Comparison of ENCODE assay signal across 14 cellular contexts in genomic region chr6:157139054-157139708, GRCh38.
DNase-seq lines count a peak whose midpoint lies in the region; ATAC-seq and TF ChIP-seq lines count a peak whose summit lies in the region.
"Had no signal": no experiment of that assay in that cellular context is flagged by ENCODE, and none has a peak within 500 bp of the region (broad histone marks: within the 10 kb centered on the region; RNA-seq: fewer than 3 reads in every experiment).

No MANE protein-coding gene starts in this region.

- H3K36me3 ChIP-seq in DOHH2 (ENCODE audit: control insufficient read depth, low read length) = peaks cover 44% of the 10 kb centered on the region
- peaks cover 45% of the 10 kb centered on the region for H3K36me3 ChIP-seq in OCI-LY7 (ENCODE audit: insufficient read depth, low read length)

- intact Hi-C loops in OCI-LY7 (cut with micrococcal nuclease; ENCODE audit: unreplicated experiment) = no loop called here

- H3K9me2 ChIP-seq in DOHH2 (replicated peaks; ENCODE audit: control insufficient read depth, low read length) (no peaks in the 10 kb centered on the region), OCI-LY7 (ENCODE audit: insufficient read depth, low read length) (no peaks in the 10 kb centered on the region)

- TF ChIP-seq CTCF in DOHH2 (IDR thresholded peaks at IDR 0.05; ENCODE audit: low read depth, low read length, poor library complexity, severe bottlenecking) (peak; percentile 46), OCI-LY7 (conservative IDR thresholded peaks at IDR 0.05; ENCODE audit: low read length) (peak; percentile 58), foreskin keratinocyte (conservative IDR thresholded peaks at IDR 0.05) (peak; percentile 24)

- no peak overlapping the region for H3K4me2 ChIP-seq in DOHH2 (ENCODE audit: low read length)
- no peak overlapping the region for H3K4me2 ChIP-seq in OCI-LY7 (ENCODE audit: low read length)

- H4K20me1 ChIP-seq in DOHH2 (ENCODE audit: control insufficient read depth, insufficient read depth, low read depth, low read length) (no peaks in the 10 kb centered on the region), OCI-LY7 (ENCODE audit: insufficient read depth, low read length) (no peaks in the 10 kb centered on the region)

- ATAC-seq in foreskin keratinocyte (no peak), GM21515 (IDR thresholded peaks at IDR 0.05; ENCODE audit: unreplicated experiment) (no peak)
- no peak for ATAC-seq in activated naive CD4-positive, alpha-beta T cell treated with anti-CD3 and anti-CD28 coated beads, Interleukin-2, amount 50 U/mL, for 72 hours

- DNase-seq in 8988T = peak; percentile 70
- peak; percentile 6 for DNase-seq in OCI-LY7 (ENCODE audit: low spot score)
- no peak for DNase-seq in foreskin keratinocyte
- DNase-seq in activated naive CD4-positive, alpha-beta T cell treated with anti-CD3 and anti-CD28 coated beads, Interleukin-2, amount 50 U/mL, for 72 hours (ENCODE audit: low spot score in 2 of 2) = no peak
- no peak for DNase-seq in Ammon's horn (ENCODE audit: low spot score)
- no peak for DNase-seq in activated CD4-positive, alpha-beta T cell treated with anti-CD3 and anti-CD28 coated beads for 4 hours
- DNase-seq: activated CD4-positive, alpha-beta T cell treated with anti-CD3 and anti-CD28 coated beads, Interleukin-2, amount 50 U/mL, for 4 hours; activated gamma-delta T cell; CD4-positive, alpha-beta memory T cell; NCI-H446 treated with DMSO at 0.1 percent for 48 hours; stimulated activated CD4-positive, alpha-beta T cell treated with anti-CD3 and anti-CD28 coated beads, Interleukin-1b, Interleukin-23, amount 100 ng/mL, for 48 hours; stimulated activated naive CD4-positive, alpha-beta T cell had no signal

- H3K4me3 ChIP-seq in DOHH2 (ENCODE audit: low read length) = no peak overlapping the region
- no peak overlapping the region for H3K4me3 ChIP-seq in OCI-LY7 (ENCODE audit: low read depth, low read length, poor library complexity, severe bottlenecking)

- no peaks in the 10 kb centered on the region for H3K9me3 Mint-ChIP-seq in activated naive CD4-positive, alpha-beta T cell treated with anti-CD3 and anti-CD28 coated beads, Interleukin-2, amount 50 U/mL, for 72 hours
- H3K9me3 Mint-ChIP-seq: CD4-positive, alpha-beta memory T cell had no signal

- H3K36me3 Mint-ChIP-seq in activated naive CD4-positive, alpha-beta T cell treated with anti-CD3 and anti-CD28 coated beads, Interleukin-2, amount 50 U/mL, for 72 hours = no peaks in the 10 kb centered on the region

- H3F3A ChIP-seq in DOHH2 (ENCODE audit: control insufficient read depth, insufficient read depth) = no peaks in the 10 kb centered on the region

- H3K79me2 ChIP-seq in DOHH2 (ENCODE audit: control insufficient read depth, low read length) (no peaks in the 10 kb centered on the region), OCI-LY7 (ENCODE audit: insufficient read depth, low read depth, low read length) (no peaks in the 10 kb centered on the region)

- no peaks in the 10 kb centered on the region for H3K4me1 ChIP-seq in DOHH2 (ENCODE audit: control insufficient read depth, low read length)
- no peaks in the 10 kb centered on the region for H3K4me1 ChIP-seq in OCI-LY7 (ENCODE audit: insufficient read depth, low read length, poor library complexity, severe bottlenecking)
- peaks cover 5% of the 10 kb centered on the region for H3K4me1 ChIP-seq in foreskin keratinocyte

- H3K27ac ChIP-seq in DOHH2 (ENCODE audit: low read depth, low read length) (no peak overlapping the region), OCI-LY7 (ENCODE audit: low read depth, low read length, poor library complexity, severe bottlenecking) (no peak overlapping the region), foreskin keratinocyte (no peak overlapping the region)

- BruUV-seq in OCI-LY7 (replicated peaks; lab: Mats Ljungman, UMichigan) = no TSS peak

- CTCF ChIA-PET in OCI-LY7 (lab: Charles Lee; ENCODE audit: unreplicated experiment) = interaction anchor here (0.5 kb wide), 1 partner anchor 93 kb away, joined by 3 read pairs; no protein-coding TSS in a partner anchor

- no peak overlapping the region for H3K27ac Mint-ChIP-seq in activated naive CD4-positive, alpha-beta T cell treated with anti-CD3 and anti-CD28 coated beads, Interleukin-2, amount 50 U/mL, for 72 hours

- H3K9me3 ChIP-seq in DOHH2 (ENCODE audit: control insufficient read depth, insufficient read depth, low read length) = no peaks in the 10 kb centered on the region
- H3K9me3 ChIP-seq in OCI-LY7 (ENCODE audit: low read length) = no peaks in the 10 kb centered on the region

- POLR2A ChIA-PET in OCI-LY7 (lab: Charles Lee) = interaction anchor here (1.9 to 2.1 kb wide), 2 partner anchors 11 to 13 kb away, joined by 5 to 13 read pairs; no protein-coding TSS in a partner anchor

- H2AFZ ChIP-seq in OCI-LY7 (ENCODE audit: low read length) = no peak overlapping the region

- no peaks in the 10 kb centered on the region for H3K27me3 ChIP-seq in DOHH2 (ENCODE audit: control insufficient read depth, low read length)
- no peaks in the 10 kb centered on the region for H3K27me3 ChIP-seq in foreskin keratinocyte

Comparison
In these comparisons a context has a peak if more than half of its experiments do, and no peak if none do; other contexts are left out.
1. DNase-seq: peak in 8988T (single experiment) and OCI-LY7 (single experiment); none in foreskin keratinocyte (0 of 2), activated naive CD4-positive, alpha-beta T cell treated with anti-CD3 and anti-CD28 coated beads, Interleukin-2, amount 50 U/mL, for 72 hours (0 of 2), Ammon's horn (single experiment) and activated CD4-positive, alpha-beta T cell treated with anti-CD3 and anti-CD28 coated beads for 4 hours (0 of 2).
2. Peak in every context shown above with its lines, with median percentiles within 50 percentile points of each other: CTCF ChIP-seq.